ENCODE assay signal across 8 cellular contexts in the genomic region with DNA sequence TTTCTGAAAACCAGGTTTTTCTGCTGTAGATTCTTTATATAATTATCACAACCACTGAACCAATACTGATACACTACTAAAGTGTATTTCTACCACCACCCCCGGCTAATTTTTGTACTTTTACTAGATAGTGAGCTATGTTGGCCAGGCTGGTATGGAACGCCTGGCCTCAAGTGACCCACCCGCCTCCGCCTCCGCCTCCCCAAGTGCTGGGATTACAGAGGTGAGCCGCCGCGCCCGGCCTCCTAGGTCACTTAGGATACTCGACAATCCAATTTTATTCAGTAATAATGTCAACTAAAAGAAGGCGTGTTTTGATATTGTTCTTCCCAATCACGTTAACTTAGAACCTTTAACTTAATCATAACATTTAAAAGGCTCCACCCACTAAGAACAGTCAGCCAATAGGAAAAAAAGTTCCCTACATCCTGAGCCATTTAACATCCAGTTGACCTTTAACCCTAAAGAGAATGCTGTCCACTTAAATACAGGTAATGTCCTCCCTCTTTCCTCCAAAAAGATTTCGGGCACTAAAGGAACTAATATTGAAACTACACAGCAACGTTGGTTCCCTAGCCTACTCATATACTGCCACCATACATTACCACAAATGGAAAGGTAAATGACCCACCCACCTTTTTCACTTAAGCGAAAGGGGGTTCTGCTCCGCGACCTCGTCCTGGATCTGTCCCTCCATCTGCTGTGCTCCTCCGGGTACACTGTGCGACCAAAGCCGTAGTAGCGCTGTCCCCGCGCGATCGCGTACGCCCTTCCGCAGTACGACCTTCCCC. TPM values are rescaled to one million over a fixed set of nuclear protein-coding genes. Genes with fewer than 3 reads are reported as not detected.
DNase-seq lines count a peak whose midpoint lies in the region; ATAC-seq and TF ChIP-seq lines count a peak whose summit lies in the region.

No MANE protein-coding gene starts in this region.

- intact Hi-C loops in Right ventricle myocardium superior (cut with DNase I) = loop anchor here (10.0 kb wide), 1 partner anchor 569 kb away; a partner anchor contains a TSS
- intact Hi-C loops in cardiac septum (cut with DNase I) = loop anchor here (2.0 to 5.0 kb wide), 4 partner anchors 13 to 571 kb away; a partner anchor contains a TSS
- intact Hi-C loops in natural killer cell (cut with micrococcal nuclease) = loop anchor here (2.0 to 10.0 kb wide), 4 partner anchors 91 to 749 kb away; a partner anchor contains a TSS

- H3K27ac Mint-ChIP-seq in natural killer cell = peak overlapping the region; percentile 98

- peak; percentile 58 for DNase-seq in Right ventricle myocardium superior
- no peak for DNase-seq in cardiac septum (ENCODE audit: low spot score)
- DNase-seq in RWPE1 (ENCODE audit: low spot score) = peak; percentile 71
- DNase-seq in epithelial cell of proximal tubule (ENCODE audit: low read depth) = no peak
- DNase-seq in natural killer cell = no peak
- DNase-seq in T-helper 9 cell = no peak

- peak overlapping the region; percentile 71 for H3K4me3 ChIP-seq in epithelial cell of proximal tubule (ENCODE audit: low read depth, low read length)

- no peaks in the 10 kb centered on the region for H3K27me3 Mint-ChIP-seq in natural killer cell (ENCODE audit: low read depth in 2 of 2)

- CTCF ChIA-PET in RWPE1 (lab: Yijun Ruan, JAX) = interaction anchor here (0.6 kb wide), 1 partner anchor 13 kb away, joined by 3 read pairs; no protein-coding TSS in a partner anchor

- H3K4me3 Mint-ChIP-seq in natural killer cell = peak overlapping the region; percentile 97

- peak overlapping the region; percentile 97 for H3K27ac ChIP-seq in RWPE1

- H3K4me1 Mint-ChIP-seq in natural killer cell = peaks cover 40 to 47% of the 10 kb centered on the region in 2 donors

- POLR2A ChIA-PET in RWPE1 (lab: Yijun Ruan, JAX; ENCODE audit: low non-redundant PET) = interaction anchor here (0.7 kb wide), 1 partner anchor 35 kb away, joined by 3 read pairs; no protein-coding TSS in a partner anchor

- ATAC-seq in Right ventricle myocardium superior (ENCODE audit: poor library complexity) = peak; percentile 0
- ATAC-seq in natural killer cell = no peak
- ATAC-seq in HG03521 (IDR thresholded peaks at IDR 0.05; ENCODE audit: unreplicated experiment) = no peak
- no peak for ATAC-seq in GM21381 (IDR thresholded peaks at IDR 0.05; ENCODE audit: unreplicated experiment)

- no peaks in the 10 kb centered on the region for H3K9me3 Mint-ChIP-seq in natural killer cell

- TF ChIP-seq CTCF in RWPE1 (conservative IDR thresholded peaks at IDR 0.05; ENCODE audit: low read depth) (no peak), epithelial cell of proximal tubule (conservative IDR thresholded peaks at IDR 0.05; ENCODE audit: low read depth, low read length) (no peak), natural killer cell (IDR thresholded peaks at IDR 0.05) (no peak)

- peaks cover 35% of the 10 kb centered on the region for H3K36me3 Mint-ChIP-seq in natural killer cell

RNA-seq across cellular contexts. Expression of a gene that starts 1.2 kb away (rescaled TPM):
- 35.5 TPM for total RNA-seq in Right ventricle myocardium superior
- total RNA-seq in cardiac septum = 52.2 TPM
- total RNA-seq in epithelial cell of proximal tubule = 32.4 and 52.5 TPM in 2 replicates
- total RNA-seq in natural killer cell = 100 to 1,000 TPM; 473 to 602 (median 589) TPM

RNA-seq across cellular contexts. Expression of a gene that starts 13.7 kb away (rescaled TPM):
- total RNA-seq in Right ventricle myocardium superior (31.1 TPM), cardiac septum (35.4 TPM), epithelial cell of proximal tubule (32.3 and 48.4 TPM in 2 replicates), natural killer cell (10 to 100 TPM; 67.9 to 92.2 (median 75.3) TPM)

RNA-seq across cellular contexts. Expression of a gene that starts 26.3 kb away (rescaled TPM):
- total RNA-seq in Right ventricle myocardium superior (not detected), cardiac septum (not detected), epithelial cell of proximal tubule (not detected in 2 replicates), natural killer cell (under 1 TPM in 1 of 3 donors, not detected in 2; 0.21 TPM)

Comparison
In these comparisons a context has a peak if more than half of its experiments do, and no peak if none do; other contexts are left out.
1. DNase-seq: peak in Right ventricle myocardium superior (single experiment) and RWPE1 (single experiment); none in cardiac septum (single experiment), epithelial cell of proximal tubule (single experiment), natural killer cell (single experiment) and T-helper 9 cell (single experiment).